In genomic region chr10:112565434-112566053, GRCh38 we compare ENCODE assay signal across 9 cellular contexts.
A peak's percentile ranks its signal among the peaks of the same experiment; 100 is the strongest.
DNase-seq lines count a peak whose midpoint lies in the region; ATAC-seq and TF ChIP-seq lines count a peak whose summit lies in the region.
"Had no signal": no experiment of that assay in that cellular context is flagged by ENCODE, and none has a peak within 500 bp of the region (broad histone marks: within the 10 kb centered on the region; RNA-seq: fewer than 3 reads in every experiment).

No MANE protein-coding gene starts in this region.

- H3K4me3 ChIP-seq in WERI-Rb-1 (ENCODE audit: low read depth, low read length): no peak overlapping the region

- no peaks in the 10 kb centered on the region for H3K9me3 Mint-ChIP-seq in activated T-cell treated with anti-CD3 and anti-CD28 coated beads, Interleukin-2, amount 50 U/mL, for 24 hours
- H3K9me3 Mint-ChIP-seq: immature natural killer cell had no signal

- DNase-seq in NCI-H2081 (lab: John Stamatoyannopoulos, UW) (peak; percentile 64 to 69), WERI-Rb-1 (peak; percentile 51), glomerular endothelial cell (ENCODE audit: extremely low read depth, low read depth, low spot score) (peak; percentile 63), renal cortical epithelial cell (ENCODE audit: low read depth) (peak; percentile 74)
- DNase-seq in activated T-cell treated with anti-CD3 and anti-CD28 coated beads, Interleukin-2, amount 50 U/mL, for 24 hours: no peak

- no peaks in the 10 kb centered on the region for H3K36me3 ChIP-seq in WERI-Rb-1

- H3K27ac ChIP-seq in C4-2B: no peak overlapping the region
- no peak overlapping the region for H3K27ac ChIP-seq in WERI-Rb-1

- no peak overlapping the region for H3K27ac Mint-ChIP-seq in activated T-cell treated with anti-CD3 and anti-CD28 coated beads, Interleukin-2, amount 50 U/mL, for 24 hours
- H3K27ac Mint-ChIP-seq: immature natural killer cell had no signal

- no peaks in the 10 kb centered on the region for H3K27me3 ChIP-seq in WERI-Rb-1 (ENCODE audit: insufficient read depth, low read depth, severe bottlenecking)

- no peaks in the 10 kb centered on the region for H3K27me3 Mint-ChIP-seq in activated T-cell treated with anti-CD3 and anti-CD28 coated beads, Interleukin-2, amount 50 U/mL, for 24 hours

- peak; percentile 94 for TF ChIP-seq CTCF in C4-2B (conservative IDR thresholded peaks at IDR 0.05)
- peak; percentile 50 for TF ChIP-seq CTCF in WERI-Rb-1 (IDR thresholded peaks at IDR 0.05; ENCODE audit: low read depth, low read length)

- H3K4me3 Mint-ChIP-seq in activated T-cell treated with anti-CD3 and anti-CD28 coated beads, Interleukin-2, amount 50 U/mL, for 24 hours: no peak overlapping the region
- H3K4me3 Mint-ChIP-seq: immature natural killer cell had no signal

- H3K36me3 Mint-ChIP-seq in activated T-cell treated with anti-CD3 and anti-CD28 coated beads, Interleukin-2, amount 50 U/mL, for 24 hours (ENCODE audit: low read depth): peaks cover 15% of the 10 kb centered on the region
- H3K36me3 Mint-ChIP-seq: immature natural killer cell had no signal

- peak; percentile 48 for ATAC-seq in GM21423 (IDR thresholded peaks at IDR 0.05; ENCODE audit: unreplicated experiment)
- ATAC-seq in HG03520 (IDR thresholded peaks at IDR 0.05; ENCODE audit: unreplicated experiment): no peak

- no peaks in the 10 kb centered on the region for H3K9me3 ChIP-seq in WERI-Rb-1 (ENCODE audit: severe bottlenecking)

- H3K4me1 Mint-ChIP-seq in activated T-cell treated with anti-CD3 and anti-CD28 coated beads, Interleukin-2, amount 50 U/mL, for 24 hours (ENCODE audit: low read depth): no peaks in the 10 kb centered on the region
- H3K4me1 Mint-ChIP-seq: immature natural killer cell had no signal
